23 cellular contexts compared by ENCODE assay signal in the genomic region with DNA sequence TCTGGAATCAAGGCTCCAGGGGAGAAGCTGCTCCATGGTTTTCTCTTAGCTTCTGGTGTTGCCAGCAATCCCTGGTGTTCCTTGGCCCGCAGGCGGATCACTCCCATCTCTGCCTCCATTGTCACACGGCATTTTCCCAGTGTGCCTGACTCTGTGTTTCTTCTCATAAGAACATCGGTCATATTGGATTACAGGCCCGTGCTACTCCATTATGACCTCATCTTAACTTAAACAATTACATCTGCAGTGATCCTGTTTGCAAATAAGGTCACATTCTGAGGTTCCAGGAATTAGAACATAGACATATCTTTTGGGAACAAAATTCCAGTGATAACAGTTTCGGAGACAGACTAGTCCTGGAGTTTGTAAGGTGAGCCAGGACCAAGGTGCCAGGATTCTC. TPM values are rescaled to one million over a fixed set of nuclear protein-coding genes. Genes with fewer than 3 reads are reported as not detected.
DNase-seq lines count a peak whose midpoint lies in the region; ATAC-seq, FAIRE-seq and TF ChIP-seq lines count a peak whose summit lies in the region.
"Had no signal": no experiment of that assay in that cellular context is flagged by ENCODE, and none has a peak within 500 bp of the region (broad histone marks: within the 10 kb centered on the region; RNA-seq: fewer than 3 reads in every experiment).

No MANE protein-coding gene starts in this region.

- H4K20me1 ChIP-seq in endothelial cell of umbilical vein (replicated peaks; ENCODE audit: control insufficient read depth, extremely low read depth, insufficient read depth, low read length) (no peaks in the 10 kb centered on the region), smooth muscle cell (ENCODE audit: low read depth) (no peaks in the 10 kb centered on the region)

- H3K9ac ChIP-seq in endothelial cell of umbilical vein (replicated peaks; ENCODE audit: extremely low read depth, insufficient read depth, low read length) (no peak overlapping the region), smooth muscle cell (ENCODE audit: low read depth) (peak overlapping the region; percentile 60)

- dilution Hi-C loops in endothelial cell of umbilical vein (cut with MboI; ENCODE audit: extremely low pct_ligation_motif_present, low sequenced_read_pairs): no loop called here

- H3K4me1 Mint-ChIP-seq in activated T-cell treated with anti-CD3 and anti-CD28 coated beads, Interleukin-2, amount 50 U/mL, for 24 hours (ENCODE audit: low read depth): peaks cover 21% of the 10 kb centered on the region
- peaks cover 22% of the 10 kb centered on the region for H3K4me1 Mint-ChIP-seq in activated T-cell treated with anti-CD3 and anti-CD28 coated beads, Interleukin-2, amount 50 U/mL, for 72 hours (ENCODE audit: low read depth)
- peaks cover 0 to 3% (median 0%) of the 10 kb centered on the region in 3 donors for H3K4me1 Mint-ChIP-seq in CD8-positive, alpha-beta memory T cell
- H3K4me1 Mint-ChIP-seq: CD4-positive, CD25-positive, alpha-beta regulatory T cell; GM23338 had no signal

- H3F3A ChIP-seq in smooth muscle cell (ENCODE audit: low read depth): peaks cover 11% of the 10 kb centered on the region

- DNase-seq in activated T-cell treated with anti-CD3 and anti-CD28 coated beads, Interleukin-2, amount 50 U/mL, for 24 hours: no peak
- DNase-seq in activated T-cell treated with anti-CD3 and anti-CD28 coated beads, Interleukin-2, amount 50 U/mL, for 72 hours: no peak
- no peak for DNase-seq in Panc1 (ENCODE audit: low read depth, low spot score)
- DNase-seq in endothelial cell of umbilical vein (ENCODE audit: low read depth, low spot score): no peak
- no peak for DNase-seq in smooth muscle cell (lab: John Stamatoyannopoulos, UW; ENCODE audit: unreplicated experiment)
- DNase-seq in CD8-positive, alpha-beta memory T cell: no peak
- DNase-seq in HAP-1 (ENCODE audit: low spot score in 2 of 2): no peak
- DNase-seq in activated naive CD4-positive, alpha-beta T cell treated with anti-CD3 and anti-CD28 coated beads, Interleukin-2, amount 50 U/mL, for 72 hours (ENCODE audit: low spot score in 2 of 2): no peak
- DNase-seq: Caco-2; CD4-positive, CD25-positive, alpha-beta regulatory T cell; DND-41; Karpas-422; NCI-H1105 treated with DMSO at 0.1 percent for 48 hours; NCI-H2081; NCI-H2171; NCI-H345; NCI-H82; Peyer's patch; SJCRH30 had no signal

- peak; percentile 52 for FAIRE-seq in endothelial cell of umbilical vein (lab: Jason Lieb, UNC)
- FAIRE-seq: A204.1 had no signal

- H3K27me3 Mint-ChIP-seq in activated T-cell treated with anti-CD3 and anti-CD28 coated beads, Interleukin-2, amount 50 U/mL, for 24 hours: no peaks in the 10 kb centered on the region
- no peaks in the 10 kb centered on the region for H3K27me3 Mint-ChIP-seq in activated T-cell treated with anti-CD3 and anti-CD28 coated beads, Interleukin-2, amount 50 U/mL, for 72 hours (ENCODE audit: low read depth)
- H3K27me3 Mint-ChIP-seq in CD8-positive, alpha-beta memory T cell: peaks cover 0 to under 1% of the 10 kb centered on the region in 2 donors
- H3K27me3 Mint-ChIP-seq: B cell had no signal

- H2AFZ ChIP-seq in endothelial cell of umbilical vein (ENCODE audit: low read depth, low read length) (no peak overlapping the region), smooth muscle cell (ENCODE audit: low read depth) (no peak overlapping the region)
- H2AFZ ChIP-seq: GM23338 had no signal

- intact Hi-C loops in Panc1 (cut with micrococcal nuclease; ENCODE audit: unreplicated experiment) (no loop called here), endothelial cell of umbilical vein (cut with micrococcal nuclease) (no loop called here)

- H3K27me3 ChIP-seq in Panc1 (ENCODE audit: control insufficient read depth, insufficient read depth, low read length) (no peaks in the 10 kb centered on the region), endothelial cell of umbilical vein (ENCODE audit: control insufficient read depth in 2 of 2, insufficient read depth in 2 of 2, low read length in 2 of 2) (no peaks in the 10 kb centered on the region), smooth muscle cell (ENCODE audit: low read depth) (no peaks in the 10 kb centered on the region), HAP-1 (ENCODE audit: low read depth) (no peaks in the 10 kb centered on the region)
- no peaks in the 10 kb centered on the region for H3K27me3 ChIP-seq in CD8-positive, alpha-beta memory T cell (ENCODE audit: insufficient read depth, low read length, poor library complexity, severe bottlenecking)
- H3K27me3 ChIP-seq: Peyer's patch, SJCRH30 had no signal

- BruUV-seq in Panc1 (replicated peaks; lab: Mats Ljungman, UMichigan): no TSS peak
- BruUV-seq in endothelial cell of umbilical vein (replicated peaks; lab: Mats Ljungman, UMichigan): no TSS peak

- no peaks in the 10 kb centered on the region for H3K9me1 ChIP-seq in endothelial cell of umbilical vein (replicated peaks; ENCODE audit: control insufficient read depth, extremely low read depth, insufficient read depth, low read length)

- CTCF ChIA-PET in Panc1 (lab: Charles Lee) (no interaction called here), endothelial cell of umbilical vein (lab: Charles Lee) (no interaction called here)
- CTCF ChIA-PET in CD8-positive, alpha-beta memory T cell (lab: Charles Lee): no interaction called here

- H3K4me3 ChIP-seq in Panc1 (ENCODE audit: low read depth in 2 of 2, low read length in 2 of 2): no peak overlapping the region
- H3K4me3 ChIP-seq in endothelial cell of umbilical vein (replicated peaks in 1 of 3; ENCODE audit: insufficient read depth in 1 of 3, low read depth in 1 of 3, low read length in 3 of 3): no peak overlapping the region
- H3K4me3 ChIP-seq in smooth muscle cell: no peak overlapping the region
- no peak overlapping the region for H3K4me3 ChIP-seq in CD8-positive, alpha-beta memory T cell (ENCODE audit: low read length)
- no peak overlapping the region for H3K4me3 ChIP-seq in HAP-1
- H3K4me3 ChIP-seq: GM23338, Peyer's patch, SJCRH30 had no signal

- no peaks in the 10 kb centered on the region for H3K79me2 ChIP-seq in endothelial cell of umbilical vein (ENCODE audit: control insufficient read depth, insufficient read depth, low read length)
- H3K79me2 ChIP-seq in smooth muscle cell (ENCODE audit: low read depth): no peaks in the 10 kb centered on the region

- no peak for ATAC-seq in activated T-cell treated with anti-CD3 and anti-CD28 coated beads, Interleukin-2, amount 50 U/mL, for 72 hours (replicated peaks in 1 of 2)
- ATAC-seq in Panc1: no peak
- no peak for ATAC-seq in activated naive CD4-positive, alpha-beta T cell treated with anti-CD3 and anti-CD28 coated beads, Interleukin-2, amount 50 U/mL, for 72 hours
- ATAC-seq: GM23338 had no signal

- in situ Hi-C loops in Panc1 (cut with HindIII; ENCODE audit: low pct_unique_long_range_greater_than_20kb, low sequenced_read_pairs) (no loop called here), HAP-1 (cut with MboI; ENCODE audit: low sequenced_read_pairs) (no loop called here)

- H3K9me3 Mint-ChIP-seq in activated T-cell treated with anti-CD3 and anti-CD28 coated beads, Interleukin-2, amount 50 U/mL, for 24 hours: no peaks in the 10 kb centered on the region
- no peaks in the 10 kb centered on the region for H3K9me3 Mint-ChIP-seq in activated T-cell treated with anti-CD3 and anti-CD28 coated beads, Interleukin-2, amount 50 U/mL, for 72 hours
- no peaks in the 10 kb centered on the region for H3K9me3 Mint-ChIP-seq in CD8-positive, alpha-beta memory T cell
- no peaks in the 10 kb centered on the region for H3K9me3 Mint-ChIP-seq in activated naive CD4-positive, alpha-beta T cell treated with anti-CD3 and anti-CD28 coated beads, Interleukin-2, amount 50 U/mL, for 72 hours
- H3K9me3 Mint-ChIP-seq: CD4-positive, CD25-positive, alpha-beta regulatory T cell; GM23338 had no signal

- peak overlapping the region; percentile 15 for H3K27ac Mint-ChIP-seq in activated T-cell treated with anti-CD3 and anti-CD28 coated beads, Interleukin-2, amount 50 U/mL, for 24 hours
- H3K27ac Mint-ChIP-seq in activated T-cell treated with anti-CD3 and anti-CD28 coated beads, Interleukin-2, amount 50 U/mL, for 72 hours: no peak overlapping the region
- H3K27ac Mint-ChIP-seq in CD8-positive, alpha-beta memory T cell: no peak overlapping the region
- peak overlapping the region in 1 of 2 donors; percentile 63 for H3K27ac Mint-ChIP-seq in activated naive CD4-positive, alpha-beta T cell treated with anti-CD3 and anti-CD28 coated beads, Interleukin-2, amount 50 U/mL, for 72 hours
- H3K27ac Mint-ChIP-seq: B cell; CD4-positive, CD25-positive, alpha-beta regulatory T cell; GM23338 had no signal

- H3K4me3 Mint-ChIP-seq in activated T-cell treated with anti-CD3 and anti-CD28 coated beads, Interleukin-2, amount 50 U/mL, for 24 hours: no peak overlapping the region
- no peak overlapping the region for H3K4me3 Mint-ChIP-seq in activated T-cell treated with anti-CD3 and anti-CD28 coated beads, Interleukin-2, amount 50 U/mL, for 72 hours
- H3K4me3 Mint-ChIP-seq in CD8-positive, alpha-beta memory T cell: no peak overlapping the region
- H3K4me3 Mint-ChIP-seq: B cell; CD4-positive, CD25-positive, alpha-beta regulatory T cell; GM23338 had no signal

- H3K9me3 ChIP-seq in Panc1 (ENCODE audit: control insufficient read depth, insufficient read depth, low read depth, low read length) (no peaks in the 10 kb centered on the region), endothelial cell of umbilical vein (replicated peaks; ENCODE audit: control insufficient read depth, insufficient read depth, low read length) (no peaks in the 10 kb centered on the region), smooth muscle cell (replicated peaks; ENCODE audit: low read depth) (no peaks in the 10 kb centered on the region), HAP-1 (no peaks in the 10 kb centered on the region)
- no peaks in the 10 kb centered on the region for H3K9me3 ChIP-seq in CD8-positive, alpha-beta memory T cell (ENCODE audit: low read length)
- H3K9me3 ChIP-seq: Caco-2, Peyer's patch, SJCRH30 had no signal

- POLR2A ChIA-PET in Panc1 (lab: Charles Lee) (no interaction called here), endothelial cell of umbilical vein (lab: Charles Lee) (no interaction called here)
- POLR2A ChIA-PET in CD8-positive, alpha-beta memory T cell (lab: Charles Lee): no interaction called here

- 81% methylated on average over 6 of the region's 6 CpGs for WGBS in smooth muscle cell (ENCODE audit: low lambda C conversion rate)

- H3K36me3 Mint-ChIP-seq in activated T-cell treated with anti-CD3 and anti-CD28 coated beads, Interleukin-2, amount 50 U/mL, for 24 hours (ENCODE audit: low read depth): no peaks in the 10 kb centered on the region
- no peaks in the 10 kb centered on the region for H3K36me3 Mint-ChIP-seq in activated T-cell treated with anti-CD3 and anti-CD28 coated beads, Interleukin-2, amount 50 U/mL, for 72 hours (ENCODE audit: insufficient read depth in 2 of 2)
- H3K36me3 Mint-ChIP-seq in CD8-positive, alpha-beta memory T cell: no peaks in the 10 kb centered on the region
- H3K36me3 Mint-ChIP-seq in activated naive CD4-positive, alpha-beta T cell treated with anti-CD3 and anti-CD28 coated beads, Interleukin-2, amount 50 U/mL, for 72 hours: no peaks in the 10 kb centered on the region
- H3K36me3 Mint-ChIP-seq: CD4-positive, CD25-positive, alpha-beta regulatory T cell had no signal

- peaks cover 3% of the 10 kb centered on the region; the same call in 1 of the 2 replicates for H3K4me1 ChIP-seq in Panc1 (ENCODE audit: control insufficient read depth, insufficient read depth, low read length)
- H3K4me1 ChIP-seq in endothelial cell of umbilical vein (ENCODE audit: control insufficient read depth, extremely low read depth, insufficient read depth, low read length): peaks cover 27% of the 10 kb centered on the region
- peaks cover 2% of the 10 kb centered on the region for H3K4me1 ChIP-seq in smooth muscle cell (ENCODE audit: low read depth)
- H3K4me1 ChIP-seq in CD8-positive, alpha-beta memory T cell (ENCODE audit: insufficient read depth, low read length): no peaks in the 10 kb centered on the region
- H3K4me1 ChIP-seq in HAP-1: no peaks in the 10 kb centered on the region
- H3K4me1 ChIP-seq: Peyer's patch had no signal

- TF ChIP-seq CTCF in Panc1 (IDR thresholded peaks at IDR 0.05): no peak
- no peak for TF ChIP-seq CTCF in endothelial cell of umbilical vein (IDR thresholded peaks at IDR 0.05; ENCODE audit: extremely low read depth in 1 of 2, insufficient read depth in 1 of 2, low read depth in 1 of 2, low read length in 2 of 2)
- no peak for TF ChIP-seq CTCF in smooth muscle cell (IDR thresholded peaks at IDR 0.05; ENCODE audit: borderline replicate concordance, insufficient read depth, poor library complexity, severe bottlenecking)

- no peak for TF ChIP-seq POLR2A in endothelial cell of umbilical vein (IDR thresholded peaks at IDR 0.05; ENCODE audit: low read depth, low read length)

- no peaks in the 10 kb centered on the region for H3K36me3 ChIP-seq in Panc1 (ENCODE audit: control insufficient read depth, insufficient read depth, low read length)
- H3K36me3 ChIP-seq in endothelial cell of umbilical vein (ENCODE audit: control insufficient read depth in 2 of 2, extremely low read depth in 1 of 2, insufficient read depth in 2 of 2, low read length in 2 of 2): no peaks in the 10 kb centered on the region
- no peaks in the 10 kb centered on the region for H3K36me3 ChIP-seq in smooth muscle cell (ENCODE audit: low read depth)
- no peaks in the 10 kb centered on the region for H3K36me3 ChIP-seq in CD8-positive, alpha-beta memory T cell (ENCODE audit: insufficient read depth, low read length)
- H3K36me3 ChIP-seq in HAP-1 (replicated peaks): no peaks in the 10 kb centered on the region
- H3K36me3 ChIP-seq: Peyer's patch, SJCRH30 had no signal

- peak overlapping the region; percentile 34; the same call in 1 of the 2 replicates for H3K27ac ChIP-seq in Panc1 (ENCODE audit: low read length)
- H3K27ac ChIP-seq in endothelial cell of umbilical vein (ENCODE audit: insufficient read depth, low read depth, low read length): no peak overlapping the region
- peak overlapping the region; percentile 77 for H3K27ac ChIP-seq in smooth muscle cell (ENCODE audit: low read depth)
- no peak overlapping the region for H3K27ac ChIP-seq in CD8-positive, alpha-beta memory T cell (ENCODE audit: low read depth, low read length)
- H3K27ac ChIP-seq: Peyer's patch, SJCRH30 had no signal

- no peak overlapping the region for H3K4me2 ChIP-seq in endothelial cell of umbilical vein (ENCODE audit: insufficient read depth, low read length)
- H3K4me2 ChIP-seq in smooth muscle cell: peak overlapping the region; percentile 16
- H3K4me2 ChIP-seq: GM23338 had no signal

RNA-seq across cellular contexts. Expression of a gene that starts 23.5 kb away (rescaled TPM):
- total RNA-seq in activated T-cell treated with anti-CD3 and anti-CD28 coated beads, Interleukin-2, amount 50 U/mL, for 72 hours: 10 to 100 TPM; 56.3 to 72.3 TPM
- total RNA-seq in Panc1 (2021; ENCODE audit: unreplicated experiment) (2.1 TPM), endothelial cell of umbilical vein (0.60 TPM in 1 of 2 replicates, not detected in the other), smooth muscle cell (2.6 TPM in 1 of 2 replicates, not detected in the other)
- 0.65 TPM for polyA plus RNA-seq in Panc1 (2012; ENCODE audit: insufficient read length)
- polyA plus RNA-seq in endothelial cell of umbilical vein (1.4 and 1.8 TPM in 2 replicates), smooth muscle cell (0.22 and 0.85 TPM in 2 replicates)
- polyA plus RNA-seq in endothelial cell of umbilical vein (2011; cell fraction: cytosol; rRNA removed): 1.1 and 1.7 TPM in 2 replicates
- 0.25 and 0.45 TPM in 2 replicates for polyA plus RNA-seq in endothelial cell of umbilical vein (2011; cell fraction: nucleus; rRNA removed)
- 1.6 and 4.8 TPM in 2 replicates for polyA plus RNA-seq in endothelial cell of umbilical vein (2012)
- 1.2 TPM in 1 of 2 replicates, not detected in the other for polyA minus RNA-seq in endothelial cell of umbilical vein
- not detected for polyA minus RNA-seq in endothelial cell of umbilical vein (2011; cell fraction: cytosol; rRNA and poly(A)+ RNA removed)
- not detected in 2 replicates for polyA minus RNA-seq in endothelial cell of umbilical vein (2011; cell fraction: nucleus; rRNA and poly(A)+ RNA removed)
- 10 to 100 TPM; 19.1 to 21.7 TPM for total RNA-seq in CD8-positive, alpha-beta memory T cell
- 335 TPM for polyA plus RNA-seq in CD8-positive, alpha-beta memory T cell
- 10 to 100 TPM; 11.5 to 36.2 TPM for total RNA-seq in activated naive CD4-positive, alpha-beta T cell treated with anti-CD3 and anti-CD28 coated beads, Interleukin-2, amount 50 U/mL, for 72 hours
- total RNA-seq: G401, GM23338 had no signal

Comparison
In these comparisons a context has a peak if more than half of its experiments do, and no peak if none do; other contexts are left out.
1. H3K27ac ChIP-seq: peak in Panc1 (single experiment) and smooth muscle cell (single experiment); none in endothelial cell of umbilical vein (single experiment) and CD8-positive, alpha-beta memory T cell (single experiment).